12 cellular contexts compared by ENCODE assay signal in genomic region chr18:9719421-9719981, GRCh38. TPM values are rescaled to one million over a fixed set of nuclear protein-coding genes. Genes with fewer than 3 reads are reported as not detected.
DNase-seq lines count a peak whose midpoint lies in the region; ATAC-seq and TF ChIP-seq lines count a peak whose summit lies in the region.
"Had no signal": no experiment of that assay in that cellular context is flagged by ENCODE, and none has a peak within 500 bp of the region (broad histone marks: within the 10 kb centered on the region; RNA-seq: fewer than 3 reads in every experiment).

No MANE protein-coding gene starts in this region.

- ATAC-seq in omental fat pad (ENCODE audit: low FRiP score) (peak; percentile 74), HG02642 (IDR thresholded peaks at IDR 0.05; ENCODE audit: poor library complexity, unreplicated experiment) (no peak)
- ATAC-seq: naive thymus-derived CD8-positive, alpha-beta T cell had no signal

- TF ChIP-seq CTCF in omental fat pad (IDR thresholded peaks at IDR 0.05), result no peak
- TF ChIP-seq CTCF in GM10266 (IDR thresholded peaks at IDR 0.05; ENCODE audit: control insufficient read depth, insufficient read depth, low read depth, missing control alignments), result no peak

- no peak for TF ChIP-seq POLR2A in erythroblast (IDR thresholded peaks at IDR 0.05; ENCODE audit: low read length)

- in situ Hi-C loops in Caki2 (cut with HindIII; ENCODE audit: low pct_unique_long_range_greater_than_20kb, low sequenced_read_pairs), result no loop called here

- peak; percentile 89 for DNase-seq in Caki2 (ENCODE audit: low read depth)
- DNase-seq in NCI-H2227 (lab: John Stamatoyannopoulos, UW; ENCODE audit: unreplicated experiment), result peak; percentile 45
- DNase-seq in dedifferentiated amniotic fluid mesenchymal stem cell (ENCODE audit: extremely low spot score), result peak; percentile 46
- DNase-seq in omental fat pad (ENCODE audit: low spot score), result no peak
- DNase-seq in NCI-H510A treated with DMSO at 0.1 percent for 48 hours (lab: John Stamatoyannopoulos, UW), result no peak
- DNase-seq in GM10266 (ENCODE audit: extremely low spot score), result no peak
- DNase-seq in erythroblast (lab: John Stamatoyannopoulos, UW), result no peak
- DNase-seq: activated CD4-positive, alpha-beta memory T cell treated with anti-CD3 and anti-CD28 coated beads for 36 hours; effector CD8-positive, alpha-beta T cell; naive thymus-derived CD8-positive, alpha-beta T cell; NCI-H1930 had no signal

RNA-seq across cellular contexts. Expression of gene RAB31, which starts 11.4 kb away (rescaled TPM):
- total RNA-seq in Caki2 (2014; rRNA removed; shearing (Covaris generic); ENCODE audit: low replicate concordance), result 14.2 and 18.3 TPM in 2 replicates
- 10 to 100 TPM; 51.1 to 79.3 (median 67.9) TPM for total RNA-seq in omental fat pad

Comparison
In these comparisons a context has a peak if more than half of its experiments do, and no peak if none do; other contexts are left out.
1. DNase-seq: peak in Caki2 (single experiment), NCI-H2227 (single experiment) and dedifferentiated amniotic fluid mesenchymal stem cell (single experiment); none in omental fat pad (single experiment), NCI-H510A treated with DMSO at 0.1 percent for 48 hours (single experiment), GM10266 (single experiment) and erythroblast (0 of 2).